ENCODE assay signal across 14 cellular contexts in genomic region chr1:23823767-23824166, GRCh38. TPM values are rescaled to one million over a fixed set of nuclear protein-coding genes. Genes with fewer than 3 reads are reported as not detected.
DNase-seq lines count a peak whose midpoint lies in the region; ATAC-seq, FAIRE-seq and TF ChIP-seq lines count a peak whose summit lies in the region.
"Had no signal": no experiment of that assay in that cellular context is flagged by ENCODE, and none has a peak within 500 bp of the region (broad histone marks: within the 10 kb centered on the region; RNA-seq: fewer than 3 reads in every experiment).

No MANE protein-coding gene starts in this region.

- no peaks in the 10 kb centered on the region for H3K36me3 ChIP-seq in mammary epithelial cell (ENCODE audit: insufficient read depth, low read length)
- H3K36me3 ChIP-seq in HepG2 (replicated peaks in 1 of 2; ENCODE audit: control insufficient read depth in 1 of 2, insufficient read depth in 2 of 2, low read length in 2 of 2) = no peaks in the 10 kb centered on the region

- no peaks in the 10 kb centered on the region for H3K9me3 Mint-ChIP-seq in MCF 10A (ENCODE audit: unreplicated experiment)
- H3K9me3 Mint-ChIP-seq in activated naive CD4-positive, alpha-beta T cell treated with anti-CD3 and anti-CD28 coated beads, Interleukin-2, amount 50 U/mL, for 72 hours = no peaks in the 10 kb centered on the region

- peak overlapping the region; percentile 90 for H3K4me3 Mint-ChIP-seq in MCF 10A (ENCODE audit: unreplicated experiment)

- DNase-seq in MCF 10A (ENCODE audit: unreplicated experiment) = no peak
- DNase-seq in mammary epithelial cell = no peak
- no peak for DNase-seq in activated naive CD4-positive, alpha-beta T cell treated with anti-CD3 and anti-CD28 coated beads, Interleukin-2, amount 50 U/mL, for 72 hours (ENCODE audit: low spot score in 2 of 2)
- no peak for DNase-seq in HepG2 (ENCODE audit: low spot score)
- no peak for DNase-seq in NCI-H1048 (lab: John Stamatoyannopoulos, UW)
- DNase-seq in stimulated activated CD4-positive, alpha-beta T cell treated with anti-CD3 and anti-CD28 coated beads, Interleukin-12 subunit alpha, Interleukin-12 subunit beta, amount 100 ng/mL, for 4 hours = no peak
- DNase-seq: activated gamma-delta T cell treated with Interleukin-2 at 50 U/mL for 16 hours; effector CD4-positive, alpha-beta T cell; NCI-H2081; nucleus accumbens had no signal

- H3K9me3 ChIP-seq in mammary epithelial cell (replicated peaks; ENCODE audit: insufficient read depth, low read length) (no peaks in the 10 kb centered on the region), HepG2 (ENCODE audit: low read length) (no peaks in the 10 kb centered on the region)

- CTCF ChIA-PET in MCF 10A (lab: Yijun Ruan, JAX) (interaction anchor here (0.6 to 2.2 kb wide), 5 partner anchors 13 to 712 kb away, joined by 3 to 11 read pairs (median 4); no protein-coding TSS in a partner anchor), mammary epithelial cell (lab: Charles Lee; ENCODE audit: low non-redundant PET) (no interaction called here), HepG2 (lab: Yijun Ruan, JAX; ENCODE audit: low intra/inter-chr PET ratio, low total read pairs) (no interaction called here)

- H2AFZ ChIP-seq in mammary epithelial cell (ENCODE audit: low read depth, low read length) (no peak overlapping the region), HepG2 (ENCODE audit: low read length) (no peak overlapping the region)

- no peak overlapping the region for H3K4me2 ChIP-seq in mammary epithelial cell (ENCODE audit: insufficient read depth, low read depth, low read length)
- peak overlapping the region; percentile 89 for H3K4me2 ChIP-seq in HepG2 (ENCODE audit: low read depth, low read length)

- H3K36me3 Mint-ChIP-seq in MCF 10A (ENCODE audit: insufficient read depth, unreplicated experiment) = peaks cover 9% of the 10 kb centered on the region
- peaks cover 7 to 8% of the 10 kb centered on the region in 2 donors for H3K36me3 Mint-ChIP-seq in activated naive CD4-positive, alpha-beta T cell treated with anti-CD3 and anti-CD28 coated beads, Interleukin-2, amount 50 U/mL, for 72 hours

- H3K27me3 Mint-ChIP-seq in MCF 10A (ENCODE audit: insufficient read depth, unreplicated experiment) = no peaks in the 10 kb centered on the region

- H4K20me1 ChIP-seq in mammary epithelial cell (ENCODE audit: insufficient read depth, low read length) (no peaks in the 10 kb centered on the region), HepG2 (ENCODE audit: insufficient read depth, low read length) (no peaks in the 10 kb centered on the region)

- H3K4me1 Mint-ChIP-seq in MCF 10A (ENCODE audit: insufficient read depth, unreplicated experiment) = peaks cover 11% of the 10 kb centered on the region

- H3K27ac Mint-ChIP-seq in MCF 10A (ENCODE audit: low read depth, unreplicated experiment) = no peak overlapping the region
- peak overlapping the region; percentile 84 to 98 for H3K27ac Mint-ChIP-seq in activated naive CD4-positive, alpha-beta T cell treated with anti-CD3 and anti-CD28 coated beads, Interleukin-2, amount 50 U/mL, for 72 hours

- WGBS in mammary epithelial cell (ENCODE audit: low coverage, missing lambda C conversion rate) = 84% methylated on average over 5 of the region's 7 CpGs
- WGBS in HepG2 (ENCODE audit: low lambda C conversion rate) = 77% methylated on average over 7 of the region's 7 CpGs

- TF ChIP-seq CTCF in MCF 10A (IDR thresholded peaks at IDR 0.05; ENCODE audit: unreplicated experiment) = no peak
- no peak for TF ChIP-seq CTCF in mammary epithelial cell (conservative IDR thresholded peaks at IDR 0.05 in 1 of 2, IDR thresholded peaks at IDR 0.05 in 1 of 2; ENCODE audit: extremely low read depth in 1 of 2, insufficient read depth in 1 of 2, low read depth in 1 of 2, low read length in 2 of 2)
- no peak for TF ChIP-seq CTCF in HepG2 (CRISPR knock-in tag; IDR thresholded peaks at IDR 0.05)

- H3K27ac ChIP-seq in mammary epithelial cell (ENCODE audit: insufficient read depth, low read depth, low read length) = no peak overlapping the region
- H3K27ac ChIP-seq in HepG2 (ENCODE audit: extremely low read length, insufficient read depth, low read length) = peak overlapping the region; percentile 99
- H3K27ac ChIP-seq: C4-2B had no signal

- H3K4me3 ChIP-seq in mammary epithelial cell (replicated peaks in 1 of 3; ENCODE audit: insufficient read depth in 1 of 3, low read depth in 2 of 3, low read length in 3 of 3) (no peak overlapping the region), HepG2 (replicated peaks in 1 of 3; ENCODE audit: insufficient read depth in 1 of 3, low read depth in 2 of 3, low read length in 3 of 3) (peak overlapping the region; percentile 90 to 100 (median 99); a peak in 5 of 6 replicates)

- intact Hi-C loops in MCF 10A (cut with micrococcal nuclease) = no loop called here
- intact Hi-C loops in mammary epithelial cell (cut with micrococcal nuclease) = loop anchor here (2.0 kb wide), 1 partner anchor 41 kb away; no protein-coding TSS in a partner anchor
- intact Hi-C loops in HepG2 (cut with micrococcal nuclease; ENCODE audit: unreplicated experiment) = no loop called here

- BruUV-seq in MCF 10A (replicated peaks; lab: Mats Ljungman, UMichigan) (no TSS peak), mammary epithelial cell (replicated peaks; lab: Mats Ljungman, UMichigan) (no TSS peak), HepG2 (replicated peaks; lab: Mats Ljungman, UMichigan) (no TSS peak)

- POLR2A ChIA-PET in MCF 10A (lab: Yijun Ruan, JAX) = interaction anchor here (0.8 to 3.0 kb wide), 9 partner anchors 10 to 137 kb away, joined by 3 to 43 read pairs (median 5); partner anchors contain the start of genes GALE, LYPLA2, PITHD1 and PNRC2
- POLR2A ChIA-PET in HepG2 (lab: Yijun Ruan, JAX) = interaction anchor here (1.0 to 5.2 kb wide), 8 partner anchors 9 to 366 kb away, joined by 3 to 71 read pairs (median 4); partner anchors contain the start of genes ELOA, GALE and PITHD1

- H3K9ac ChIP-seq in mammary epithelial cell (ENCODE audit: insufficient read depth, low read length) (no peak overlapping the region), HepG2 (ENCODE audit: insufficient read depth, low read depth, low read length) (peak overlapping the region; percentile 100; the same call in 1 of the 2 replicates)

- no peaks in the 10 kb centered on the region for H3K27me3 ChIP-seq in mammary epithelial cell (ENCODE audit: insufficient read depth, low read length)
- no peaks in the 10 kb centered on the region; a peak in 1 of 5 replicates for H3K27me3 ChIP-seq in HepG2 (ENCODE audit: control insufficient read depth in 1 of 2, insufficient read depth in 2 of 2, low read length in 2 of 2)

- ATAC-seq in activated naive CD4-positive, alpha-beta T cell treated with anti-CD3 and anti-CD28 coated beads, Interleukin-2, amount 50 U/mL, for 72 hours = no peak
- ATAC-seq in HepG2 (no peak), GM19023 (IDR thresholded peaks at IDR 0.05; ENCODE audit: unreplicated experiment) (no peak), GM18909 (IDR thresholded peaks at IDR 0.05; ENCODE audit: poor library complexity, unreplicated experiment) (no peak)

- dilution Hi-C loops in mammary epithelial cell (cut with HindIII; ENCODE audit: low sequenced_read_pairs) = loop anchor here (5.0 kb wide), 3 partner anchors 36 to 79 kb away; no protein-coding TSS in a partner anchor

- H3K79me2 ChIP-seq in mammary epithelial cell (ENCODE audit: insufficient read depth, low read length) = peaks cover 14% of the 10 kb centered on the region
- H3K79me2 ChIP-seq in HepG2 (ENCODE audit: insufficient read depth, low read length) = peaks cover 14% of the 10 kb centered on the region

- in situ Hi-C loops in mammary epithelial cell (cut with MboI; ENCODE audit: low sequenced_read_pairs in 2 of 2) = no loop called here
- in situ Hi-C loops in HepG2 (cut with HindIII; ENCODE audit: extremely low pct_ligation_motif_present, low pct_unique_long_range_greater_than_20kb) = no loop called here

- peak in 1 of 2 experiments; percentile 31; a peak in 1 of 4 replicates for TF ChIP-seq POLR2A in HepG2 (IDR thresholded peaks at IDR 0.05; ENCODE audit: insufficient read depth in 1 of 2, low read depth in 2 of 2, low read length in 2 of 2)

- TF ChIP-seq EP300 in HepG2 (IDR thresholded peaks at IDR 0.05; ENCODE audit: low read depth in 2 of 2, low read length in 2 of 2) (no peak), HepG2 (CRISPR knock-in tag; IDR thresholded peaks at IDR 0.05; ENCODE audit: borderline replicate concordance) (no peak)

- H3K4me1 ChIP-seq in mammary epithelial cell (ENCODE audit: insufficient read depth, low read length) (peaks cover 7% of the 10 kb centered on the region), HepG2 (ENCODE audit: insufficient read depth, low read length) (peaks cover 22% of the 10 kb centered on the region)

- TF ChIP-seq RAD21 in HepG2 (CRISPR knock-in tag; IDR thresholded peaks at IDR 0.05) = no peak

- FAIRE-seq in HepG2 (lab: Jason Lieb, UNC) = no peak
- FAIRE-seq: TTC549 had no signal

RNA-seq across cellular contexts. Expression of gene HMGCL, which starts 1.5 kb away (rescaled TPM):
- total RNA-seq in MCF 10A (2022) (30.4 and 39.3 TPM in 2 replicates), mammary epithelial cell (10 to 100 TPM; 31.5 to 33.0 TPM), HepG2 (2016; rRNA removed; fragmentation: Illumina TruSeq; extraction: Trizol) (21.3 and 30.0 TPM in 2 replicates)
- polyA plus RNA-seq in mammary epithelial cell (25.8 TPM), HepG2 (2011; rRNA removed) (41.4 and 48.7 TPM in 2 replicates)
- 2.1 TPM for polyA minus RNA-seq in mammary epithelial cell
- 10 to 100 TPM; 29.0 to 45.3 TPM for total RNA-seq in activated naive CD4-positive, alpha-beta T cell treated with anti-CD3 and anti-CD28 coated beads, Interleukin-2, amount 50 U/mL, for 72 hours
- total RNA-seq in HepG2 (2016; cell fraction: cytosol; rRNA removed; fragmentation: Illumina TruSeq; extraction: Trizol; ENCODE audit: low read depth) = 6.9 and 9.1 TPM in 2 replicates
- 23.5 and 29.4 TPM in 2 replicates for total RNA-seq in HepG2 (2016; cell fraction: insoluble cytoplasmic fraction; rRNA removed; fragmentation: Illumina TruSeq; extraction: Trizol)
- 8.9 and 9.2 TPM in 2 replicates for total RNA-seq in HepG2 (2016; cell fraction: membrane; rRNA removed; fragmentation: Illumina TruSeq; extraction: Trizol)
- total RNA-seq in HepG2 (2016; cell fraction: nucleus; rRNA removed; fragmentation: Illumina TruSeq; extraction: Trizol) = 10.0 and 12.6 TPM in 2 replicates
- 48.8 and 53.2 TPM in 2 replicates for polyA plus RNA-seq in HepG2 (2011; cell fraction: cytosol; rRNA removed)
- 21.0 and 23.2 TPM in 2 replicates for polyA plus RNA-seq in HepG2 (2011; cell fraction: nucleus; rRNA removed)
- 38.1 and 41.7 TPM in 2 replicates for polyA plus RNA-seq in HepG2 (2012)
- 3.6 and 4.1 TPM in 2 replicates for polyA plus RNA-seq in HepG2 (2016; cell fraction: cytosol; fragmentation: Illumina TruSeq; extraction: Trizol; ENCODE audit: low read depth)
- polyA plus RNA-seq in HepG2 (2016; cell fraction: insoluble cytoplasmic fraction; fragmentation: Illumina TruSeq; extraction: Trizol; ENCODE audit: low read depth) = 24.4 and 26.5 TPM in 2 replicates
- 5.5 and 6.2 TPM in 2 replicates for polyA plus RNA-seq in HepG2 (2016; cell fraction: membrane; fragmentation: Illumina TruSeq; extraction: Trizol; ENCODE audit: low read depth)
- 15.9 and 18.0 TPM in 2 replicates for polyA plus RNA-seq in HepG2 (2016; cell fraction: nucleus; fragmentation: Illumina TruSeq; extraction: Trizol; ENCODE audit: insufficient read depth, low read depth)
- 10.6 and 40.6 TPM in 2 replicates for polyA minus RNA-seq in HepG2 (2011; rRNA and poly(A)+ RNA removed; ENCODE audit: low replicate concordance)
- 14.9 and 18.3 TPM in 2 replicates for polyA minus RNA-seq in HepG2 (2011; cell fraction: cytosol; rRNA and poly(A)+ RNA removed)
- polyA minus RNA-seq in HepG2 (2011; cell fraction: nucleus; rRNA and poly(A)+ RNA removed) = 16.9 and 25.7 TPM in 2 replicates

RNA-seq across cellular contexts. Expression of gene GALE, which starts 23.2 kb away (rescaled TPM):
- total RNA-seq in MCF 10A (2022) = 112 and 143 TPM in 2 replicates
- total RNA-seq in mammary epithelial cell = 10 to 100 TPM; 24.2 to 84.5 TPM
- polyA plus RNA-seq in mammary epithelial cell = 98.7 TPM
- 64.5 TPM for polyA minus RNA-seq in mammary epithelial cell
- total RNA-seq in activated naive CD4-positive, alpha-beta T cell treated with anti-CD3 and anti-CD28 coated beads, Interleukin-2, amount 50 U/mL, for 72 hours = 10 to 100 TPM; 43.6 to 53.2 TPM
- 85.2 and 86.6 TPM in 2 replicates for total RNA-seq in HepG2 (2016; rRNA removed; fragmentation: Illumina TruSeq; extraction: Trizol)
- 19.0 and 24.8 TPM in 2 replicates for total RNA-seq in HepG2 (2016; cell fraction: cytosol; rRNA removed; fragmentation: Illumina TruSeq; extraction: Trizol; ENCODE audit: low read depth)
- total RNA-seq in HepG2 (2016; cell fraction: insoluble cytoplasmic fraction; rRNA removed; fragmentation: Illumina TruSeq; extraction: Trizol) = 88.8 and 91.0 TPM in 2 replicates
- total RNA-seq in HepG2 (2016; cell fraction: membrane; rRNA removed; fragmentation: Illumina TruSeq; extraction: Trizol) = 28.1 and 32.1 TPM in 2 replicates
- total RNA-seq in HepG2 (2016; cell fraction: nucleus; rRNA removed; fragmentation: Illumina TruSeq; extraction: Trizol) = 43.6 and 54.4 TPM in 2 replicates
- 88.4 and 99.0 TPM in 2 replicates for polyA plus RNA-seq in HepG2 (2011; rRNA removed)
- polyA plus RNA-seq in HepG2 (2011; cell fraction: cytosol; rRNA removed) = 95.8 and 105 TPM in 2 replicates
- polyA plus RNA-seq in HepG2 (2011; cell fraction: nucleus; rRNA removed) = 168 and 180 TPM in 2 replicates
- 46.4 and 46.8 TPM in 2 replicates for polyA plus RNA-seq in HepG2 (2012)
- polyA plus RNA-seq in HepG2 (2016; cell fraction: cytosol; fragmentation: Illumina TruSeq; extraction: Trizol; ENCODE audit: low read depth) = 12.7 and 14.4 TPM in 2 replicates
- polyA plus RNA-seq in HepG2 (2016; cell fraction: insoluble cytoplasmic fraction; fragmentation: Illumina TruSeq; extraction: Trizol; ENCODE audit: low read depth) = 75.6 and 81.5 TPM in 2 replicates
- polyA plus RNA-seq in HepG2 (2016; cell fraction: membrane; fragmentation: Illumina TruSeq; extraction: Trizol; ENCODE audit: low read depth) = 19.5 and 21.9 TPM in 2 replicates
- 96.1 and 107 TPM in 2 replicates for polyA plus RNA-seq in HepG2 (2016; cell fraction: nucleus; fragmentation: Illumina TruSeq; extraction: Trizol; ENCODE audit: insufficient read depth, low read depth)
- polyA minus RNA-seq in HepG2 (2011; rRNA and poly(A)+ RNA removed; ENCODE audit: low replicate concordance) = 60.0 and 64.5 TPM in 2 replicates
- 19.9 and 28.0 TPM in 2 replicates for polyA minus RNA-seq in HepG2 (2011; cell fraction: cytosol; rRNA and poly(A)+ RNA removed)
- polyA minus RNA-seq in HepG2 (2011; cell fraction: nucleus; rRNA and poly(A)+ RNA removed) = 31.8 and 36.4 TPM in 2 replicates

RNA-seq across cellular contexts. Expression of gene LYPLA2, which starts 32.8 kb away (rescaled TPM):
- 27.8 and 35.7 TPM in 2 replicates for total RNA-seq in MCF 10A (2022)
- total RNA-seq in mammary epithelial cell = 10 to 100 TPM; 81.5 to 89.8 TPM
- polyA plus RNA-seq in mammary epithelial cell = 107 TPM
- polyA minus RNA-seq in mammary epithelial cell = 91.3 TPM
- total RNA-seq in activated naive CD4-positive, alpha-beta T cell treated with anti-CD3 and anti-CD28 coated beads, Interleukin-2, amount 50 U/mL, for 72 hours = 10 to 100 TPM; 73.6 to 78.1 TPM
- 73.2 and 90.3 TPM in 2 replicates for total RNA-seq in HepG2 (2016; rRNA removed; fragmentation: Illumina TruSeq; extraction: Trizol)
- total RNA-seq in HepG2 (2016; cell fraction: cytosol; rRNA removed; fragmentation: Illumina TruSeq; extraction: Trizol; ENCODE audit: low read depth) = 20.4 and 23.5 TPM in 2 replicates
- 74.2 and 88.0 TPM in 2 replicates for total RNA-seq in HepG2 (2016; cell fraction: insoluble cytoplasmic fraction; rRNA removed; fragmentation: Illumina TruSeq; extraction: Trizol)
- total RNA-seq in HepG2 (2016; cell fraction: membrane; rRNA removed; fragmentation: Illumina TruSeq; extraction: Trizol) = 42.0 and 50.1 TPM in 2 replicates
- total RNA-seq in HepG2 (2016; cell fraction: nucleus; rRNA removed; fragmentation: Illumina TruSeq; extraction: Trizol) = 32.9 and 38.9 TPM in 2 replicates
- 72.1 and 96.1 TPM in 2 replicates for polyA plus RNA-seq in HepG2 (2011; rRNA removed)
- polyA plus RNA-seq in HepG2 (2011; cell fraction: cytosol; rRNA removed) = 70.6 and 104 TPM in 2 replicates
- 134 and 140 TPM in 2 replicates for polyA plus RNA-seq in HepG2 (2011; cell fraction: nucleus; rRNA removed)
- 47.7 and 58.7 TPM in 2 replicates for polyA plus RNA-seq in HepG2 (2012)
- 28.9 and 30.0 TPM in 2 replicates for polyA plus RNA-seq in HepG2 (2016; cell fraction: cytosol; fragmentation: Illumina TruSeq; extraction: Trizol; ENCODE audit: low read depth)
- polyA plus RNA-seq in HepG2 (2016; cell fraction: insoluble cytoplasmic fraction; fragmentation: Illumina TruSeq; extraction: Trizol; ENCODE audit: low read depth) = 113 and 115 TPM in 2 replicates
- polyA plus RNA-seq in HepG2 (2016; cell fraction: membrane; fragmentation: Illumina TruSeq; extraction: Trizol; ENCODE audit: low read depth) = 43.7 and 45.0 TPM in 2 replicates
- 67.4 and 74.9 TPM in 2 replicates for polyA plus RNA-seq in HepG2 (2016; cell fraction: nucleus; fragmentation: Illumina TruSeq; extraction: Trizol; ENCODE audit: insufficient read depth, low read depth)
- 58.0 and 75.1 TPM in 2 replicates for polyA minus RNA-seq in HepG2 (2011; rRNA and poly(A)+ RNA removed; ENCODE audit: low replicate concordance)
- 39.7 and 48.1 TPM in 2 replicates for polyA minus RNA-seq in HepG2 (2011; cell fraction: cytosol; rRNA and poly(A)+ RNA removed)
- polyA minus RNA-seq in HepG2 (2011; cell fraction: nucleus; rRNA and poly(A)+ RNA removed) = 17.4 and 26.0 TPM in 2 replicates

RNA-seq across cellular contexts. Expression of gene FUCA1, which starts 44.3 kb away (rescaled TPM):
- 7.9 and 8.6 TPM in 2 replicates for total RNA-seq in MCF 10A (2022)
- total RNA-seq in mammary epithelial cell = 1 to 10 TPM; 3.3 to 9.9 TPM
- polyA plus RNA-seq in mammary epithelial cell = 4.8 TPM
- polyA minus RNA-seq in mammary epithelial cell = 0.78 TPM
- 1 to 10 TPM; 4.3 to 6.4 TPM for total RNA-seq in activated naive CD4-positive, alpha-beta T cell treated with anti-CD3 and anti-CD28 coated beads, Interleukin-2, amount 50 U/mL, for 72 hours
- total RNA-seq in HepG2 (2016; rRNA removed; fragmentation: Illumina TruSeq; extraction: Trizol) = 14.9 and 33.6 TPM in 2 replicates
- total RNA-seq in HepG2 (2016; cell fraction: cytosol; rRNA removed; fragmentation: Illumina TruSeq; extraction: Trizol; ENCODE audit: low read depth) = 3.6 and 4.5 TPM in 2 replicates
- total RNA-seq in HepG2 (2016; cell fraction: insoluble cytoplasmic fraction; rRNA removed; fragmentation: Illumina TruSeq; extraction: Trizol) = 14.5 and 33.2 TPM in 2 replicates
- total RNA-seq in HepG2 (2016; cell fraction: membrane; rRNA removed; fragmentation: Illumina TruSeq; extraction: Trizol) = 8.3 and 9.4 TPM in 2 replicates
- total RNA-seq in HepG2 (2016; cell fraction: nucleus; rRNA removed; fragmentation: Illumina TruSeq; extraction: Trizol) = 27.1 and 30.8 TPM in 2 replicates
- polyA plus RNA-seq in HepG2 (2011; rRNA removed) = 29.9 and 32.7 TPM in 2 replicates
- polyA plus RNA-seq in HepG2 (2011; cell fraction: cytosol; rRNA removed) = 21.5 and 32.7 TPM in 2 replicates
- polyA plus RNA-seq in HepG2 (2011; cell fraction: nucleus; rRNA removed) = 9.5 and 11.1 TPM in 2 replicates
- polyA plus RNA-seq in HepG2 (2012) = 22.8 and 24.3 TPM in 2 replicates
- 4.3 and 4.6 TPM in 2 replicates for polyA plus RNA-seq in HepG2 (2016; cell fraction: cytosol; fragmentation: Illumina TruSeq; extraction: Trizol; ENCODE audit: low read depth)
- polyA plus RNA-seq in HepG2 (2016; cell fraction: insoluble cytoplasmic fraction; fragmentation: Illumina TruSeq; extraction: Trizol; ENCODE audit: low read depth) = 13.2 and 15.8 TPM in 2 replicates
- polyA plus RNA-seq in HepG2 (2016; cell fraction: membrane; fragmentation: Illumina TruSeq; extraction: Trizol; ENCODE audit: low read depth) = 6.5 and 6.9 TPM in 2 replicates
- 38.2 and 40.8 TPM in 2 replicates for polyA plus RNA-seq in HepG2 (2016; cell fraction: nucleus; fragmentation: Illumina TruSeq; extraction: Trizol; ENCODE audit: insufficient read depth, low read depth)
- polyA minus RNA-seq in HepG2 (2011; rRNA and poly(A)+ RNA removed; ENCODE audit: low replicate concordance) = 4.1 and 14.1 TPM in 2 replicates
- polyA minus RNA-seq in HepG2 (2011; cell fraction: cytosol; rRNA and poly(A)+ RNA removed) = 15.0 and 15.7 TPM in 2 replicates
- polyA minus RNA-seq in HepG2 (2011; cell fraction: nucleus; rRNA and poly(A)+ RNA removed) = 5.7 and 9.0 TPM in 2 replicates

RNA-seq across cellular contexts. Expression of gene PITHD1, which starts 45.5 kb away (rescaled TPM):
- total RNA-seq in MCF 10A (2022) (37.7 and 37.8 TPM in 2 replicates), mammary epithelial cell (10 to 100 TPM; 39.7 to 44.0 TPM), HepG2 (2016; rRNA removed; fragmentation: Illumina TruSeq; extraction: Trizol) (37.3 and 44.9 TPM in 2 replicates)
- polyA plus RNA-seq in mammary epithelial cell (45.9 TPM), HepG2 (2011; rRNA removed) (26.6 and 28.0 TPM in 2 replicates)
- polyA minus RNA-seq in mammary epithelial cell = 3.9 TPM
- total RNA-seq in activated naive CD4-positive, alpha-beta T cell treated with anti-CD3 and anti-CD28 coated beads, Interleukin-2, amount 50 U/mL, for 72 hours = 10 to 100 TPM; 68.6 to 94.7 TPM
- total RNA-seq in HepG2 (2016; cell fraction: cytosol; rRNA removed; fragmentation: Illumina TruSeq; extraction: Trizol; ENCODE audit: low read depth) = 6.6 and 7.1 TPM in 2 replicates
- 39.7 and 44.6 TPM in 2 replicates for total RNA-seq in HepG2 (2016; cell fraction: insoluble cytoplasmic fraction; rRNA removed; fragmentation: Illumina TruSeq; extraction: Trizol)
- 24.7 and 27.8 TPM in 2 replicates for total RNA-seq in HepG2 (2016; cell fraction: membrane; rRNA removed; fragmentation: Illumina TruSeq; extraction: Trizol)
- total RNA-seq in HepG2 (2016; cell fraction: nucleus; rRNA removed; fragmentation: Illumina TruSeq; extraction: Trizol) = 21.3 and 22.5 TPM in 2 replicates
- polyA plus RNA-seq in HepG2 (2011; cell fraction: cytosol; rRNA removed) = 17.4 and 25.5 TPM in 2 replicates
- polyA plus RNA-seq in HepG2 (2011; cell fraction: nucleus; rRNA removed) = 12.1 and 20.0 TPM in 2 replicates
- polyA plus RNA-seq in HepG2 (2012) = 25.1 and 29.3 TPM in 2 replicates
- 6.4 and 7.2 TPM in 2 replicates for polyA plus RNA-seq in HepG2 (2016; cell fraction: cytosol; fragmentation: Illumina TruSeq; extraction: Trizol; ENCODE audit: low read depth)
- polyA plus RNA-seq in HepG2 (2016; cell fraction: insoluble cytoplasmic fraction; fragmentation: Illumina TruSeq; extraction: Trizol; ENCODE audit: low read depth) = 49.7 and 49.8 TPM in 2 replicates
- polyA plus RNA-seq in HepG2 (2016; cell fraction: membrane; fragmentation: Illumina TruSeq; extraction: Trizol; ENCODE audit: low read depth) = 20.1 and 20.8 TPM in 2 replicates
- 41.4 and 42.1 TPM in 2 replicates for polyA plus RNA-seq in HepG2 (2016; cell fraction: nucleus; fragmentation: Illumina TruSeq; extraction: Trizol; ENCODE audit: insufficient read depth, low read depth)
- polyA minus RNA-seq in HepG2 (2011; rRNA and poly(A)+ RNA removed; ENCODE audit: low replicate concordance) = 5.1 and 25.2 TPM in 2 replicates
- polyA minus RNA-seq in HepG2 (2011; cell fraction: cytosol; rRNA and poly(A)+ RNA removed) = 3.8 and 5.5 TPM in 2 replicates
- polyA minus RNA-seq in HepG2 (2011; cell fraction: nucleus; rRNA and poly(A)+ RNA removed) = 12.1 and 14.0 TPM in 2 replicates

Comparison
In these comparisons a context has a peak if more than half of its experiments do, and no peak if none do; other contexts are left out.
1. H3K4me3 ChIP-seq: peak in HepG2 (3 of 3); none in mammary epithelial cell (0 of 3).